ENCODE assay signal across 8 cellular contexts in the genomic region with DNA sequence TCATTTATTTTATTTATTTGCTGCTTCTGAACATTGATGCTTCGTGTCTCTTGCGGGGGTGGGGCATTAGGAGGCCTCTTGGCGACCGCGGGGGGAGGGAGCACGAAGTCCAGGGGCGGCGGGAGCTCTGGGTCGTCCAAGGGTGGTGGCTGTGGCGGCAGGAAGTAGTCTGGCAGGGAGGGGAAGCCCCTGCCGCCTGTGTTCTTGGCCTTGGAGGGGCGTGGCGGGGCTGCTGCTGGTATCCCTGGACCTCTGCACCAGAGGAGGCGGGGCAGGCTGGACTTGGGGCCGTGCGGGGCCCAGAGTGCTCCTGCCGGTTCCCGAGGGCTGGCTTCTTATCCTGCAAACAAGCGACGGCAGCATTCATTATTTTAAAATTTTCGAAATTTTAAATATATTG.
DNase-seq lines count a peak whose midpoint lies in the region; ATAC-seq, FAIRE-seq and TF ChIP-seq lines count a peak whose summit lies in the region.

No MANE protein-coding gene starts in this region.

- ATAC-seq in GM18870 (IDR thresholded peaks at IDR 0.05; ENCODE audit: unreplicated experiment) (peak; percentile 76), HG02763 (IDR thresholded peaks at IDR 0.05; ENCODE audit: unreplicated experiment) (peak; percentile 95)
- peak; percentile 65 for ATAC-seq in activated naive CD8-positive, alpha-beta T cell treated with anti-CD3 and anti-CD28 coated beads, Interleukin-2, amount 50 U/mL, for 24 hours

- peak; percentile 44 for DNase-seq in activated naive CD8-positive, alpha-beta T cell treated with anti-CD3 and anti-CD28 coated beads, Interleukin-2, amount 50 U/mL, for 24 hours
- DNase-seq in H54 (ENCODE audit: insufficient read length, low spot score) (no peak), activated gamma-delta T cell (lab: John Stamatoyannopoulos, UW) (no peak), NCI-H526 treated with DMSO at 0.1 percent for 48 hours (lab: John Stamatoyannopoulos, UW) (no peak), frontal cortex (ENCODE audit: low spot score in 2 of 2) (no peak)

- no peak for TF ChIP-seq POLR2A in H54 (IDR thresholded peaks at IDR 0.05; ENCODE audit: low read depth, low read length)

- FAIRE-seq in H54 (lab: Jason Lieb, UNC) (no peak), frontal cortex (lab: Jason Lieb, UNC) (no peak)

- no peak overlapping the region for H3K27ac Mint-ChIP-seq in activated naive CD8-positive, alpha-beta T cell treated with anti-CD3 and anti-CD28 coated beads, Interleukin-2, amount 50 U/mL, for 24 hours
- no peak overlapping the region for H3K27ac Mint-ChIP-seq in nephron

- no peak overlapping the region for H3K4me3 Mint-ChIP-seq in activated naive CD8-positive, alpha-beta T cell treated with anti-CD3 and anti-CD28 coated beads, Interleukin-2, amount 50 U/mL, for 24 hours
- peak overlapping the region; percentile 48 to 66 (median 56) for H3K4me3 Mint-ChIP-seq in nephron

- peaks cover 4% of the 10 kb centered on the region for H3K27me3 Mint-ChIP-seq in activated naive CD8-positive, alpha-beta T cell treated with anti-CD3 and anti-CD28 coated beads, Interleukin-2, amount 50 U/mL, for 24 hours
- peaks cover 4% of the 10 kb centered on the region for H3K27me3 Mint-ChIP-seq in nephron (ENCODE audit: low read depth)

- no peaks in the 10 kb centered on the region for H3K9me3 Mint-ChIP-seq in activated naive CD8-positive, alpha-beta T cell treated with anti-CD3 and anti-CD28 coated beads, Interleukin-2, amount 50 U/mL, for 24 hours
- no peaks in the 10 kb centered on the region for H3K9me3 Mint-ChIP-seq in nephron

- H3K36me3 Mint-ChIP-seq in activated naive CD8-positive, alpha-beta T cell treated with anti-CD3 and anti-CD28 coated beads, Interleukin-2, amount 50 U/mL, for 24 hours (ENCODE audit: low read depth) = no peaks in the 10 kb centered on the region
- H3K36me3 Mint-ChIP-seq in nephron (ENCODE audit: low read depth) = no peaks in the 10 kb centered on the region

- no peak for TF ChIP-seq CTCF in nephron (IDR thresholded peaks at IDR 0.05; ENCODE audit: unreplicated experiment in 3 of 3)

- H3K4me1 Mint-ChIP-seq in activated naive CD8-positive, alpha-beta T cell treated with anti-CD3 and anti-CD28 coated beads, Interleukin-2, amount 50 U/mL, for 24 hours = peaks cover 7% of the 10 kb centered on the region
- H3K4me1 Mint-ChIP-seq in nephron = peaks cover 9% of the 10 kb centered on the region
